ENCODE assay signal across 1 cellular context in the genomic region with DNA sequence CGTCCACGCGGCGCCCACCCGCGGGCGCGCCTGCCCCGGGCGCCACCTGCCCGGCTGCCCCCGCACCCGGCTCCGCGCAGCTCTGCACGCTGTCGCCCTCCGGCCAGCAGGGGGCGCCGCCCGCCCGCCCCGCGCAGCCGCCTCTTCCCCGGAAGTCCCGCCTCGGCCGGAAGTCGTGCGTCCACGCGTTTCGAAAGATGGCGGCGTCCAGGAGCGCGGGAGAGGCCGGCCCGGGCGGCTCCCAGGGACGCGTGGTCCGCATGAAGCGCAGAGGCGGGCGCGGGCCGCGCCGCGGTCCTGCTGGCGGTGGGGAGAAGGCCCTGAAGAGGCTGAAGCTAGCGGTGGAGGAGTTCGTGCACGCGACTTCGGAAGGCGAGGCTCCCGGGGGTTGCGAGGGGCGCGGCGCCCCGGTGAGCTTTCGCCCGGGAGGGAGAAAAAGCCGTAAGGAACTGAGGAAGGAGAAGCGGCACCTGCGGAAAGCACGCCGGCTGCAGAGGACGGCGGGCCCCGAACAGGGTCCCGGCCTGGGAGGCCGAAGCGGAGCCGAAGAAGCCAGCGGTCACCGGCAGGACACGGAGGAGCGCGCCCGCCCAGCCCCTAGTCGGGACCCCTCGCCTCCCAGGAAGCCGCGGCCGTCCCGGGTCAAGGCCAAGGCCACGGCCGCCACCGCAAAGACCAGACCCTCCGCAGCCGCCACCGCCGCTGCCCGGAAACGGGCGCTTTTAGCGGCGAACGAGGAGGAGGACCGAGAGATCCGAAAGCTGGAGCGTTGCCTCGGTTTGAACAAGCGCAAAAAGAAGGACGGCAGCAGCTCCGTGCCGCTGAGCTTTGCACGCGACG.
TF ChIP-seq lines count a peak whose summit lies in the region.

A gene with protein sequence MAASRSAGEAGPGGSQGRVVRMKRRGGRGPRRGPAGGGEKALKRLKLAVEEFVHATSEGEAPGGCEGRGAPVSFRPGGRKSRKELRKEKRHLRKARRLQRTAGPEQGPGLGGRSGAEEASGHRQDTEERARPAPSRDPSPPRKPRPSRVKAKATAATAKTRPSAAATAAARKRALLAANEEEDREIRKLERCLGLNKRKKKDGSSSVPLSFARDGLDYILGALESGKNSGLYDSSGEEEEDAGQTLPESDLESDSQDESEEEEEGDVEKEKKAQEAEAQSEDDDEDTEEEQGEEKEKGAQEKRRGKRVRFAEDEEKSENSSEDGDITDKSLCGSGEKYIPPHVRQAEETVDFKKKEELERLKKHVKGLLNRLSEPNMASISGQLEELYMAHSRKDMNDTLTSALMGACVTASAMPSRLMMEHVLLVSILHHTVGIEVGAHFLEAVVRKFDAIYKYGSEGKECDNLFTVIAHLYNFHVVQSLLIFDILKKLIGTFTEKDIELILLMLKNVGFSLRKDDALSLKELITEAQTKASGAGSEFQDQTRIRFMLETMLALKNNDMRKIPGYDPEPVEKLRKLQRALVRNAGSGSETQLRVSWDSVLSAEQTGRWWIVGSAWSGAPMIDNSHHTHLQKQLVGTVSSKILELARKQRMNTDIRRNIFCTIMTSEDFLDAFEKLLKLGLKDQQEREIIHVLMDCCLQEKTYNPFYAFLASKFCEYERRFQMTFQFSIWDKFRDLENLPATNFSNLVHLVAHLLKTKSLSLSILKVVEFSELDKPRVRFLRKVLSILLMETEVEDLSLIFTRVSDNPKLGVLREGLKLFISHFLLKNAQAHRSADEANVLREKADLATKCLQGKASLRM (plus strand): TSS at position 172 of the 840 bp plus-strand sequence. CDS start 26 bp downstream, at position 198.

TF ChIP-seq in HepG2, 621 proteins besides CTCF, POLR2A, EP300 and RAD21 (continued from another document and continues in another):
- TF ChIP-seq GATAD1 (CRISPR knock-in tag; IDR thresholded peaks at IDR 0.05) (peak; percentile 94), ZNF550 (CRISPR knock-in tag; IDR thresholded peaks at IDR 0.05; ENCODE audit: borderline replicate concordance) (no peak), SMAD1 (CRISPR knock-in tag; IDR thresholded peaks at IDR 0.05; ENCODE audit: borderline replicate concordance, low read depth) (peak; percentile 47; the same call in 1 of the 2 replicates), CBX5 (CRISPR knock-in tag; IDR thresholded peaks at IDR 0.05; ENCODE audit: borderline replicate concordance) (no peak), ETV6 (CRISPR knock-in tag; conservative IDR thresholded peaks at IDR 0.05) (no peak), GATAD2A (CRISPR knock-in tag; IDR thresholded peaks at IDR 0.05) (no peak), ZNF720 (CRISPR knock-in tag; IDR thresholded peaks at IDR 0.05) (no peak), HMGA1 (CRISPR knock-in tag; conservative IDR thresholded peaks at IDR 0.05) (no peak), SP140L (CRISPR knock-in tag; IDR thresholded peaks at IDR 0.05; ENCODE audit: borderline replicate concordance) (no peak), ZMYM4 (CRISPR knock-in tag; IDR thresholded peaks at IDR 0.05) (peak; percentile 85), ZSCAN31 (CRISPR knock-in tag; IDR thresholded peaks at IDR 0.05; ENCODE audit: low read depth) (no peak), ZFYVE20 (CRISPR knock-in tag; IDR thresholded peaks at IDR 0.05; ENCODE audit: borderline replicate concordance, low read depth) (no peak), HNRNPK (IDR thresholded peaks at IDR 0.05; ENCODE audit: low read depth, low read length, poor library complexity, severe bottlenecking) (no peak), ONECUT2 (CRISPR knock-in tag; IDR thresholded peaks at IDR 0.05) (no peak), ZNF468 (CRISPR knock-in tag; IDR thresholded peaks at IDR 0.05) (peak; percentile 85; the same call in 1 of the 2 replicates), HOXA7 (CRISPR knock-in tag; IDR thresholded peaks at IDR 0.05) (no peak), ZNF451 (CRISPR knock-in tag; IDR thresholded peaks at IDR 0.05) (peak; percentile 92), ZNF572 (CRISPR knock-in tag; IDR thresholded peaks at IDR 0.05) (no peak), SAP130 (CRISPR knock-in tag; IDR thresholded peaks at IDR 0.05; ENCODE audit: low read depth) (peak; percentile 91), ZNF3 (CRISPR knock-in tag; IDR thresholded peaks at IDR 0.05) (no peak), FOXM1 (CRISPR knock-in tag; IDR thresholded peaks at IDR 0.05) (no peak), NBN (conservative IDR thresholded peaks at IDR 0.05) (no peak), TAF15 (IDR thresholded peaks at IDR 0.05; ENCODE audit: low read depth, low read length, poor library complexity, severe bottlenecking) (no peak), ZNF335 (CRISPR knock-in tag; IDR thresholded peaks at IDR 0.05) (no peak), NR2F6 (IDR thresholded peaks at IDR 0.05) (no peak), NR2F6 (CRISPR knock-in tag; IDR thresholded peaks at IDR 0.05) (peak; percentile 80), ZNF30 (CRISPR knock-in tag; IDR thresholded peaks at IDR 0.05) (no peak), MAF1 (CRISPR knock-in tag; IDR thresholded peaks at IDR 0.05; ENCODE audit: borderline replicate concordance) (no peak), SNAPC2 (CRISPR knock-in tag; IDR thresholded peaks at IDR 0.05) (peak; percentile 75; the same call in 1 of the 2 replicates), CREB1 (IDR thresholded peaks at IDR 0.05) (peak; percentile 52), CREB1 (CRISPR knock-in tag; IDR thresholded peaks at IDR 0.05) (no peak), PHF8 (CRISPR knock-in tag; IDR thresholded peaks at IDR 0.05) (peak; percentile 91), MTA1 (CRISPR knock-in tag; IDR thresholded peaks at IDR 0.05; ENCODE audit: borderline replicate concordance) (peak; percentile 74; the same call in 1 of the 2 replicates), IRF2 (CRISPR knock-in tag; IDR thresholded peaks at IDR 0.05) (no peak), RXRB (CRISPR knock-in tag; IDR thresholded peaks at IDR 0.05; ENCODE audit: borderline replicate concordance) (peak; percentile 36; the same call in 1 of the 2 replicates), ZFP90 (CRISPR knock-in tag; IDR thresholded peaks at IDR 0.05; ENCODE audit: borderline replicate concordance) (peak; percentile 33; the same call in 1 of the 2 replicates), ZNF232 (CRISPR knock-in tag; IDR thresholded peaks at IDR 0.05; ENCODE audit: borderline replicate concordance) (peak; percentile 52; the same call in 1 of the 2 replicates), JUNB (CRISPR knock-in tag; IDR thresholded peaks at IDR 0.05; ENCODE audit: borderline replicate concordance) (no peak), PTBP1 (IDR thresholded peaks at IDR 0.05; ENCODE audit: low read depth, low read length, poor library complexity, severe bottlenecking) (no peak), HMG20A (CRISPR knock-in tag; IDR thresholded peaks at IDR 0.05; ENCODE audit: borderline replicate concordance) (no peak), ZNF737 (CRISPR knock-in tag; IDR thresholded peaks at IDR 0.05; ENCODE audit: borderline replicate concordance) (no peak), ZMYM2 (CRISPR knock-in tag; IDR thresholded peaks at IDR 0.05) (no peak), ZNF83 (CRISPR knock-in tag; IDR thresholded peaks at IDR 0.05; ENCODE audit: borderline replicate concordance) (no peak), ELF3 (CRISPR knock-in tag; IDR thresholded peaks at IDR 0.05) (peak; percentile 35; the same call in 1 of the 2 replicates)
- TF ChIP-seq, protein P1, sequence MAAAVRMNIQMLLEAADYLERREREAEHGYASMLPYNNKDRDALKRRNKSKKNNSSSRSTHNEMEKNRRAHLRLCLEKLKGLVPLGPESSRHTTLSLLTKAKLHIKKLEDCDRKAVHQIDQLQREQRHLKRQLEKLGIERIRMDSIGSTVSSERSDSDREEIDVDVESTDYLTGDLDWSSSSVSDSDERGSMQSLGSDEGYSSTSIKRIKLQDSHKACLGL (CRISPR knock-in tag; IDR thresholded peaks at IDR 0.05), result peak; percentile 91; the same call in 1 of the 2 replicates
- TF ChIP-seq, protein P2, sequence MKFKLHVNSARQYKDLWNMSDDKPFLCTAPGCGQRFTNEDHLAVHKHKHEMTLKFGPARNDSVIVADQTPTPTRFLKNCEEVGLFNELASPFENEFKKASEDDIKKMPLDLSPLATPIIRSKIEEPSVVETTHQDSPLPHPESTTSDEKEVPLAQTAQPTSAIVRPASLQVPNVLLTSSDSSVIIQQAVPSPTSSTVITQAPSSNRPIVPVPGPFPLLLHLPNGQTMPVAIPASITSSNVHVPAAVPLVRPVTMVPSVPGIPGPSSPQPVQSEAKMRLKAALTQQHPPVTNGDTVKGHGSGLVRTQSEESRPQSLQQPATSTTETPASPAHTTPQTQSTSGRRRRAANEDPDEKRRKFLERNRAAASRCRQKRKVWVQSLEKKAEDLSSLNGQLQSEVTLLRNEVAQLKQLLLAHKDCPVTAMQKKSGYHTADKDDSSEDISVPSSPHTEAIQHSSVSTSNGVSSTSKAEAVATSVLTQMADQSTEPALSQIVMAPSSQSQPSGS (CRISPR knock-in tag; IDR thresholded peaks at IDR 0.05), result no peak
- TF ChIP-seq, protein P3, sequence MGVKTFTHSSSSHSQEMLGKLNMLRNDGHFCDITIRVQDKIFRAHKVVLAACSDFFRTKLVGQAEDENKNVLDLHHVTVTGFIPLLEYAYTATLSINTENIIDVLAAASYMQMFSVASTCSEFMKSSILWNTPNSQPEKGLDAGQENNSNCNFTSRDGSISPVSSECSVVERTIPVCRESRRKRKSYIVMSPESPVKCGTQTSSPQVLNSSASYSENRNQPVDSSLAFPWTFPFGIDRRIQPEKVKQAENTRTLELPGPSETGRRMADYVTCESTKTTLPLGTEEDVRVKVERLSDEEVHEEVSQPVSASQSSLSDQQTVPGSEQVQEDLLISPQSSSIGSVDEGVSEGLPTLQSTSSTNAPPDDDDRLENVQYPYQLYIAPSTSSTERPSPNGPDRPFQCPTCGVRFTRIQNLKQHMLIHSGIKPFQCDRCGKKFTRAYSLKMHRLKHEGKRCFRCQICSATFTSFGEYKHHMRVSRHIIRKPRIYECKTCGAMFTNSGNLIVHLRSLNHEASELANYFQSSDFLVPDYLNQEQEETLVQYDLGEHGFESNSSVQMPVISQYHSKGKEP (CRISPR knock-in tag; IDR thresholded peaks at IDR 0.05), result no peak
- TF ChIP-seq, protein P4, sequence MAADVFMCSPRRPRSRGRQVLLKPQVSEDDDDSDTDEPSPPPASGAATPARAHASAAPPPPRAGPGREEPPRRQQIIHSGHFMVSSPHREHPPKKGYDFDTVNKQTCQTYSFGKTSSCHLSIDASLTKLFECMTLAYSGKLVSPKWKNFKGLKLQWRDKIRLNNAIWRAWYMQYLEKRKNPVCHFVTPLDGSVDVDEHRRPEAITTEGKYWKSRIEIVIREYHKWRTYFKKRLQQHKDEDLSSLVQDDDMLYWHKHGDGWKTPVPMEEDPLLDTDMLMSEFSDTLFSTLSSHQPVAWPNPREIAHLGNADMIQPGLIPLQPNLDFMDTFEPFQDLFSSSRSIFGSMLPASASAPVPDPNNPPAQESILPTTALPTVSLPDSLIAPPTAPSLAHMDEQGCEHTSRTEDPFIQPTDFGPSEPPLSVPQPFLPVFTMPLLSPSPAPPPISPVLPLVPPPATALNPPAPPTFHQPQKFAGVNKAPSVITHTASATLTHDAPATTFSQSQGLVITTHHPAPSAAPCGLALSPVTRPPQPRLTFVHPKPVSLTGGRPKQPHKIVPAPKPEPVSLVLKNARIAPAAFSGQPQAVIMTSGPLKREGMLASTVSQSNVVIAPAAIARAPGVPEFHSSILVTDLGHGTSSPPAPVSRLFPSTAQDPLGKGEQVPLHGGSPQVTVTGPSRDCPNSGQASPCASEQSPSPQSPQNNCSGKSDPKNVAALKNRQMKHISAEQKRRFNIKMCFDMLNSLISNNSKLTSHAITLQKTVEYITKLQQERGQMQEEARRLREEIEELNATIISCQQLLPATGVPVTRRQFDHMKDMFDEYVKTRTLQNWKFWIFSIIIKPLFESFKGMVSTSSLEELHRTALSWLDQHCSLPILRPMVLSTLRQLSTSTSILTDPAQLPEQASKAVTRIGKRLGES (CRISPR knock-in tag; IDR thresholded peaks at IDR 0.05; ENCODE audit: borderline replicate concordance), result no peak
- TF ChIP-seq, protein P5, sequence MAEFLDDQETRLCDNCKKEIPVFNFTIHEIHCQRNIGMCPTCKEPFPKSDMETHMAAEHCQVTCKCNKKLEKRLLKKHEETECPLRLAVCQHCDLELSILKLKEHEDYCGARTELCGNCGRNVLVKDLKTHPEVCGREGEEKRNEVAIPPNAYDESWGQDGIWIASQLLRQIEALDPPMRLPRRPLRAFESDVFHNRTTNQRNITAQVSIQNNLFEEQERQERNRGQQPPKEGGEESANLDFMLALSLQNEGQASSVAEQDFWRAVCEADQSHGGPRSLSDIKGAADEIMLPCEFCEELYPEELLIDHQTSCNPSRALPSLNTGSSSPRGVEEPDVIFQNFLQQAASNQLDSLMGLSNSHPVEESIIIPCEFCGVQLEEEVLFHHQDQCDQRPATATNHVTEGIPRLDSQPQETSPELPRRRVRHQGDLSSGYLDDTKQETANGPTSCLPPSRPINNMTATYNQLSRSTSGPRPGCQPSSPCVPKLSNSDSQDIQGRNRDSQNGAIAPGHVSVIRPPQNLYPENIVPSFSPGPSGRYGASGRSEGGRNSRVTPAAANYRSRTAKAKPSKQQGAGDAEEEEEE (CRISPR knock-in tag; IDR thresholded peaks at IDR 0.05; ENCODE audit: borderline replicate concordance), result no peak
- TF ChIP-seq, protein P6, sequence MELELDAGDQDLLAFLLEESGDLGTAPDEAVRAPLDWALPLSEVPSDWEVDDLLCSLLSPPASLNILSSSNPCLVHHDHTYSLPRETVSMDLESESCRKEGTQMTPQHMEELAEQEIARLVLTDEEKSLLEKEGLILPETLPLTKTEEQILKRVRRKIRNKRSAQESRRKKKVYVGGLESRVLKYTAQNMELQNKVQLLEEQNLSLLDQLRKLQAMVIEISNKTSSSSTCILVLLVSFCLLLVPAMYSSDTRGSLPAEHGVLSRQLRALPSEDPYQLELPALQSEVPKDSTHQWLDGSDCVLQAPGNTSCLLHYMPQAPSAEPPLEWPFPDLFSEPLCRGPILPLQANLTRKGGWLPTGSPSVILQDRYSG (CRISPR knock-in tag; IDR thresholded peaks at IDR 0.05), result no peak
- TF ChIP-seq, protein P7, sequence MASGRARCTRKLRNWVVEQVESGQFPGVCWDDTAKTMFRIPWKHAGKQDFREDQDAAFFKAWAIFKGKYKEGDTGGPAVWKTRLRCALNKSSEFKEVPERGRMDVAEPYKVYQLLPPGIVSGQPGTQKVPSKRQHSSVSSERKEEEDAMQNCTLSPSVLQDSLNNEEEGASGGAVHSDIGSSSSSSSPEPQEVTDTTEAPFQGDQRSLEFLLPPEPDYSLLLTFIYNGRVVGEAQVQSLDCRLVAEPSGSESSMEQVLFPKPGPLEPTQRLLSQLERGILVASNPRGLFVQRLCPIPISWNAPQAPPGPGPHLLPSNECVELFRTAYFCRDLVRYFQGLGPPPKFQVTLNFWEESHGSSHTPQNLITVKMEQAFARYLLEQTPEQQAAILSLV (CRISPR knock-in tag; IDR thresholded peaks at IDR 0.05; ENCODE audit: borderline replicate concordance), result no peak; the same call in 1 of the 2 replicates
- TF ChIP-seq, protein P8, sequence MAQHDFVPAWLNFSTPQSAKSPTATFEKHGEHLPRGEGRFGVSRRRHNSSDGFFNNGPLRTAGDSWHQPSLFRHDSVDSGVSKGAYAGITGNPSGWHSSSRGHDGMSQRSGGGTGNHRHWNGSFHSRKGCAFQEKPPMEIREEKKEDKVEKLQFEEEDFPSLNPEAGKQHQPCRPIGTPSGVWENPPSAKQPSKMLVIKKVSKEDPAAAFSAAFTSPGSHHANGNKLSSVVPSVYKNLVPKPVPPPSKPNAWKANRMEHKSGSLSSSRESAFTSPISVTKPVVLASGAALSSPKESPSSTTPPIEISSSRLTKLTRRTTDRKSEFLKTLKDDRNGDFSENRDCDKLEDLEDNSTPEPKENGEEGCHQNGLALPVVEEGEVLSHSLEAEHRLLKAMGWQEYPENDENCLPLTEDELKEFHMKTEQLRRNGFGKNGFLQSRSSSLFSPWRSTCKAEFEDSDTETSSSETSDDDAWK (CRISPR knock-in tag; IDR thresholded peaks at IDR 0.05), result no peak
